Comparison of ENCODE assay signal across 29 cellular contexts in the genomic region with DNA sequence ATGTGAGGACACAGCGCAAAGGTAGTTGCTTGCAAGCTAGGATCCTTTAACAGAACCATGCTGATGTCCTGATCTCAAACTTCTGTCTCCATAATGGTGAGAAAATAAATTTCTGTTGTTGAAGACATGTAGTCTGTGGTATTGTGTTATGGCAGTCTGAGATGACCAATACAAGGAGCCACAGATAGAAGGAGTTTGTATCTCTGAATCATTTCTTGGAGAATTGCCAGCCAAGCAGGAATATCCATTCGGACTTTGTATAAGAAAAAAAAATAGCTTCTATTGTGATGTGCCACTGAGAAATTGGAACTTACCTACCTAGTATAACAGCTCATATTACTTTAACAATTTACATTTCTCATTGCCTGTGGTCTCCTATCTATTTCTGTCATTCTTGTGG.
DNase-seq lines count a peak whose midpoint lies in the region; TF ChIP-seq lines count a peak whose summit lies in the region.
"Had no signal": no experiment of that assay in that cellular context is flagged by ENCODE, and none has a peak within 500 bp of the region (broad histone marks: within the 10 kb centered on the region; RNA-seq: fewer than 3 reads in every experiment).

No MANE protein-coding gene starts in this region.

- DNase-seq in ELR (ENCODE audit: low read depth) (peak; percentile 5), NCI-H69 (lab: John Stamatoyannopoulos, UW) (peak; percentile 60), choroid plexus epithelial cell (ENCODE audit: low read depth) (peak; percentile 1), kidney epithelial cell (ENCODE audit: low read depth) (peak; percentile 5), SHP77 (lab: John Stamatoyannopoulos, UW) (no peak), OCI-M1 (lab: John Stamatoyannopoulos, UW) (no peak), T1000 (lab: John Stamatoyannopoulos, UW) (no peak), COR-L47 (lab: John Stamatoyannopoulos, UW) (no peak)
- DNase-seq: activated CD4-positive, alpha-beta T cell treated with anti-CD3 and anti-CD28 coated beads for 36 hours; amniotic stem cell; BE2C; CD8-positive, alpha-beta memory T cell; DMS153; effector memory CD8-positive, alpha-beta T cell; gastrocnemius medialis; GDM1; left colon; NCI-H1105; NCI-H1930; NCI-H524; NK-92 treated with Interleukin-12 subunit alpha and Interleukin-12 subunit beta, amount 100 ng/mL, for 24 hours; occipital lobe; PC-9; psoas muscle; SIG-M5; stimulated activated CD4-positive, alpha-beta T cell treated with anti-CD3 and anti-CD28 coated beads, Interleukin-4, amount 100 ng/mL, for 1 hour; SW 1271; T-helper 9 cell had no signal

- no peaks in the 10 kb centered on the region for H3K36me3 ChIP-seq in kidney epithelial cell (ENCODE audit: control insufficient read depth, insufficient read depth, low read length)
- H3K36me3 ChIP-seq: BE2C, gastrocnemius medialis, tibial nerve had no signal

- TF ChIP-seq CTCF in choroid plexus epithelial cell (conservative IDR thresholded peaks at IDR 0.05; ENCODE audit: low read depth, low read length) (no peak), kidney epithelial cell (IDR thresholded peaks at IDR 0.05; ENCODE audit: insufficient read depth, low read length, poor library complexity, severe bottlenecking) (no peak)

- H3K27me3 ChIP-seq in kidney epithelial cell (ENCODE audit: control insufficient read depth, insufficient read depth, low read length), result no peaks in the 10 kb centered on the region
- H3K27me3 ChIP-seq: BE2C, gastrocnemius medialis, tibial nerve had no signal

- no peak overlapping the region for H3K4me3 ChIP-seq in choroid plexus epithelial cell (ENCODE audit: low read depth, low read length)
- no peak overlapping the region for H3K4me3 ChIP-seq in kidney epithelial cell (ENCODE audit: low read depth, low read length)
- H3K4me3 ChIP-seq: gastrocnemius medialis, PC-9, psoas muscle, tibial nerve had no signal

Comparison
In these comparisons a context has a peak if more than half of its experiments do, and no peak if none do; other contexts are left out.
1. DNase-seq: peak in ELR (single experiment), NCI-H69 (single experiment), choroid plexus epithelial cell (single experiment) and kidney epithelial cell (single experiment); none in SHP77 (0 of 2), OCI-M1 (single experiment), T1000 (single experiment) and COR-L47 (single experiment).